ENCODE assay signal across 1 cellular context in genomic region chr1:8425781-8426161, GRCh38.
TF ChIP-seq lines count a peak whose summit lies in the region.

No MANE protein-coding gene starts in this region.

TF ChIP-seq in GM23338, 12 proteins besides CTCF, POLR2A, EP300 and RAD21:
- TF ChIP-seq, protein P1, sequence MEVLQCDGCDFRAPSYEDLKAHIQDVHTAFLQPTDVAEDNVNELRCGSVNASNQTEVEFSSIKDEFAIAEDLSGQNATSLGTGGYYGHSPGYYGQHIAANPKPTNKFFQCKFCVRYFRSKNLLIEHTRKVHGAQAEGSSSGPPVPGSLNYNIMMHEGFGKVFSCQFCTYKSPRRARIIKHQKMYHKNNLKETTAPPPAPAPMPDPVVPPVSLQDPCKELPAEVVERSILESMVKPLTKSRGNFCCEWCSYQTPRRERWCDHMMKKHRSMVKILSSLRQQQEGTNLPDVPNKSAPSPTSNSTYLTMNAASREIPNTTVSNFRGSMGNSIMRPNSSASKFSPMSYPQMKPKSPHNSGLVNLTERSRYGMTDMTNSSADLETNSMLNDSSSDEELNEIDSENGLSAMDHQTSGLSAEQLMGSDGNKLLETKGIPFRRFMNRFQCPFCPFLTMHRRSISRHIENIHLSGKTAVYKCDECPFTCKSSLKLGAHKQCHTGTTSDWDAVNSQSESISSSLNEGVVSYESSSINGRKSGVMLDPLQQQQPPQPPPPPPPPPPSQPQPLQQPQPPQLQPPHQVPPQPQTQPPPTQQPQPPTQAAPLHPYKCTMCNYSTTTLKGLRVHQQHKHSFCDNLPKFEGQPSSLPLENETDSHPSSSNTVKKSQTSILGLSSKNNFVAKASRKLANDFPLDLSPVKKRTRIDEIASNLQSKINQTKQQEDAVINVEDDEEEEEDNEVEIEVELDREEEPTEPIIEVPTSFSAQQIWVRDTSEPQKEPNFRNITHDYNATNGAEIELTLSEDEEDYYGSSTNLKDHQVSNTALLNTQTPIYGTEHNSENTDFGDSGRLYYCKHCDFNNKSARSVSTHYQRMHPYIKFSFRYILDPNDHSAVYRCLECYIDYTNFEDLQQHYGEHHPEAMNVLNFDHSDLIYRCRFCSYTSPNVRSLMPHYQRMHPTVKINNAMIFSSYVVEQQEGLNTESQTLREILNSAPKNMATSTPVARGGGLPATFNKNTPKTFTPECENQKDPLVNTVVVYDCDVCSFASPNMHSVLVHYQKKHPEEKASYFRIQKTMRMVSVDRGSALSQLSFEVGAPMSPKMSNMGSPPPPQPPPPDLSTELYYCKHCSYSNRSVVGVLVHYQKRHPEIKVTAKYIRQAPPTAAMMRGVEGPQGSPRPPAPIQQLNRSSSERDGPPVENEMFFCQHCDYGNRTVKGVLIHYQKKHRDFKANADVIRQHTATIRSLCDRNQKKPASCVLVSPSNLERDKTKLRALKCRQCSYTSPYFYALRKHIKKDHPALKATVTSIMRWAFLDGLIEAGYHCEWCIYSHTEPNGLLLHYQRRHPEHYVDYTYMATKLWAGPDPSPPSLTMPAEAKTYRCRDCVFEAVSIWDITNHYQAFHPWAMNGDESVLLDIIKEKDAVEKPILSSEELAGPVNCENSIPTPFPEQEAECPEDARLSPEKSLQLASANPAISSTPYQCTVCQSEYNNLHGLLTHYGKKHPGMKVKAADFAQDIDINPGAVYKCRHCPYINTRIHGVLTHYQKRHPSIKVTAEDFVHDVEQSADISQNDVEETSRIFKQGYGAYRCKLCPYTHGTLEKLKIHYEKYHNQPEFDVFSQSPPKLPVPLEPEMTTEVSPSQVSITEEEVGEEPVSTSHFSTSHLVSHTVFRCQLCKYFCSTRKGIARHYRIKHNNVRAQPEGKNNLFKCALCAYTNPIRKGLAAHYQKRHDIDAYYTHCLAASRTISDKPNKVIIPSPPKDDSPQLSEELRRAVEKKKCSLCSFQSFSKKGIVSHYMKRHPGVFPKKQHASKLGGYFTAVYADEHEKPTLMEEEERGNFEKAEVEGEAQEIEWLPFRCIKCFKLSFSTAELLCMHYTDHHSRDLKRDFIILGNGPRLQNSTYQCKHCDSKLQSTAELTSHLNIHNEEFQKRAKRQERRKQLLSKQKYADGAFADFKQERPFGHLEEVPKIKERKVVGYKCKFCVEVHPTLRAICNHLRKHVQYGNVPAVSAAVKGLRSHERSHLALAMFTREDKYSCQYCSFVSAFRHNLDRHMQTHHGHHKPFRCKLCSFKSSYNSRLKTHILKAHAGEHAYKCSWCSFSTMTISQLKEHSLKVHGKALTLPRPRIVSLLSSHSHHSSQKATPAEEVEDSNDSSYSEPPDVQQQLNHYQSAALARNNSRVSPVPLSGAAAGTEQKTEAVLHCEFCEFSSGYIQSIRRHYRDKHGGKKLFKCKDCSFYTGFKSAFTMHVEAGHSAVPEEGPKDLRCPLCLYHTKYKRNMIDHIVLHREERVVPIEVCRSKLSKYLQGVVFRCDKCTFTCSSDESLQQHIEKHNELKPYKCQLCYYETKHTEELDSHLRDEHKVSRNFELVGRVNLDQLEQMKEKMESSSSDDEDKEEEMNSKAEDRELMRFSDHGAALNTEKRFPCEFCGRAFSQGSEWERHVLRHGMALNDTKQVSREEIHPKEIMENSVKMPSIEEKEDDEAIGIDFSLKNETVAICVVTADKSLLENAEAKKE (CRISPR knock-in tag; IDR thresholded peaks at IDR 0.05), result no peak
- no peak for TF ChIP-seq JUNB (IDR thresholded peaks at IDR 0.05; ENCODE audit: unreplicated experiment)
